Comparison of ENCODE assay signal across 18 cellular contexts in the genomic region with DNA sequence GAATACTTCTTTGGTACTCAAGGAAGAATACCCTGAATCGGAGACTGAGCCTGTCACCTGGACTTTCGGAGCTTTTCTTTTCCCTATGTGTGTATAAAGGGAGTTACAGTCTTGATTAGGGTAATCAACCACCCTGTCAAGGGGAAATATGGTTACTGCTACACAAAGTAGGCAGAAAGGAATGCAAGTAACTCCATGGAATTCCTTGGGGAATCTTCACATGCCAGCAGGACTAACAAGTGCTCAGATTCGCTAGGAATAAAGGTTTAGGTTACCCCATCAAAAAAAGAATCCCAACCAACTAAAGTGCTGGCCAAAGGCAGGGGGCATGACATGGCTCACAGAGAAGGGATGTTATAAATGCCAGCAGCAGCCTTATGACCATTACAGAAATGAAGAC. TPM values are rescaled to one million over a fixed set of nuclear protein-coding genes. Genes with fewer than 3 reads are reported as not detected.
"Had no signal": no experiment of that assay in that cellular context is flagged by ENCODE, and none has a peak within 500 bp of the region (broad histone marks: within the 10 kb centered on the region; RNA-seq: fewer than 3 reads in every experiment).

No MANE protein-coding gene starts in this region.

- H3K27ac Mint-ChIP-seq: activated naive CD8-positive, alpha-beta T cell treated with anti-CD3 and anti-CD28 coated beads, Interleukin-2, amount 10 ng/mL, durations not matched to agents 7 days and 5 days; T-cell had no signal

- ATAC-seq: right lobe of liver; stimulated activated naive B cell treated with anti-CD40 and anti-IgM and Interleukin-4, amounts not matched to agents 10 μg/mL and 1 μg/mL and 100 μg/mL, for 72 hours; T-cell had no signal

- H3K4me3 Mint-ChIP-seq: activated naive CD8-positive, alpha-beta T cell treated with anti-CD3 and anti-CD28 coated beads, Interleukin-2, amount 10 ng/mL, durations not matched to agents 7 days and 5 days; naive B cell; stimulated activated naive B cell treated with anti-CD40 and anti-IgM and Interleukin-4, amounts not matched to agents 10 μg/mL and 1 μg/mL and 100 μg/mL, for 72 hours; T-cell had no signal

- H3K9me3 Mint-ChIP-seq: activated naive CD8-positive, alpha-beta T cell treated with anti-CD3 and anti-CD28 coated beads, Interleukin-2, amount 10 ng/mL, durations not matched to agents 7 days and 5 days; stimulated activated naive B cell treated with anti-CD40 and anti-IgM and Interleukin-4, amounts not matched to agents 10 μg/mL and 1 μg/mL and 100 μg/mL, for 72 hours; T-cell had no signal

- DNase-seq: activated CD4-positive, alpha-beta T cell treated with anti-CD3 and anti-CD28 coated beads for 48 hours; activated CD8-positive, alpha-beta memory T cell treated with anti-CD3 and anti-CD28 coated beads for 24 hours; activated gamma-delta T cell; activated naive CD8-positive, alpha-beta T cell treated with anti-CD3 and anti-CD28 coated beads, Interleukin-2, amount 10 ng/mL, durations not matched to agents 7 days and 5 days; foreskin melanocyte; kidney; midbrain; naive B cell; right lobe of liver; spleen; stimulated activated CD4-positive, alpha-beta T cell treated with anti-CD3 and anti-CD28 coated beads, Interleukin-1b, Interleukin-23, amount 100 ng/mL, for 48 hours; stimulated activated naive B cell treated with anti-CD40 and anti-IgM and Interleukin-4, amounts not matched to agents 10 μg/mL and 1 μg/mL and 100 μg/mL, for 72 hours; T-cell; WERI-Rb-1 had no signal

- H3K27me3 Mint-ChIP-seq: activated naive CD8-positive, alpha-beta T cell treated with anti-CD3 and anti-CD28 coated beads, Interleukin-2, amount 10 ng/mL, durations not matched to agents 7 days and 5 days; naive B cell; stimulated activated naive B cell treated with anti-CD40 and anti-IgM and Interleukin-4, amounts not matched to agents 10 μg/mL and 1 μg/mL and 100 μg/mL, for 72 hours; T-cell had no signal

RNA-seq across cellular contexts. Expression of a gene that starts 10.4 kb away (rescaled TPM):
- total RNA-seq: ascending aorta, spleen, subcutaneous adipose tissue had no signal

RNA-seq across cellular contexts. Expression of a gene that starts 24.5 kb away (rescaled TPM):
- total RNA-seq: activated naive CD8-positive, alpha-beta T cell treated with anti-CD3 and anti-CD28 coated beads, Interleukin-2, amount 10 ng/mL, durations not matched to agents 7 days and 5 days; ascending aorta; esophagus muscularis mucosa; right lobe of liver; spleen; subcutaneous adipose tissue; T-cell had no signal

RNA-seq across cellular contexts. Expression of a gene that starts 33.8 kb away (rescaled TPM):
- total RNA-seq: activated naive CD8-positive, alpha-beta T cell treated with anti-CD3 and anti-CD28 coated beads, Interleukin-2, amount 10 ng/mL, durations not matched to agents 7 days and 5 days; ascending aorta; esophagus muscularis mucosa; prostate gland; right lobe of liver; spleen; subcutaneous adipose tissue; T-cell had no signal
